In the genomic region with DNA sequence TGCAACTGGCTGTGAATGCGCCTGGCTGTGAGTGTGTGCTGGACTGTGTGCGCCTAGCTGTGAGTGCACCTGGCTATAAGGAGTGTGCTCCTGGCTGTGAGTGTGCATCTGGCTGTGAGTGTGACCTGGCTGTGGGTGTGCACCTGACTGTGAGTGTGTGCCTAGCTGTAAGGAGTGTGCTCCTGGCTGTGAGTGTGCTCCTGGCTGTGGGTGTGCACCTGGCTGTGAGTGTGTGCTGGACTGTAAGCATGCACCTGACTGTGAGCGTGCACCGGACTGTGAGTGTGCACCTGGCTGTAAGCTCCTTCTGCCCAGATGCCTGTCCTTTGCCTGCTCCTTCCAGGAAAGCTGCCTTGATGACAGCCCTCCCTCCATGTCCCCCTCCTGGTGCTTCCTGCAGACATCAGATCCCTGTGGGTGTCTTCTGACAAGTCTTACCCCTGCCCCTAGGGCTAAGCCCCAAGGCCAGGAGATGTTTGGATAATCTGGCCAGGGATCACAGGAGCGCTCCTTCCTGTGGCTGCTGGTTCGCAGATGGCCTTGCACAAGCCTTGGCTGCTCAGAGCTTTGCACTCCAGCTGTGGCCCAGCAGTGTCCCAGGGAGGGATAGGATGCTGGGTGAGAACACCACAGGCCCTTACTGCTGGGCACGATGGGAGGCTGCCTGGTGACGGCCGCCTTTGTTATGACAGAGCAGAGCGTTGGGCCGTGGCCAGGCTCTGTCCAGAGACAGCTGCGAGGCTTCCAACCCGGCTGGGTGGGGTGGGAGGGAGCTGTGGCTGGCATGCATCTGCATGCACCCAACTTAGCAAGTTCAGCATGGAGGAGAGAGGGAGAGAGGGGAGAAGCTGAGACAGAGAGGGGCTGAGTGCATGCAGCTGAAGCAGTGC, we compare ENCODE assay signal across 12 cellular contexts.
DNase-seq lines count a peak whose midpoint lies in the region; ATAC-seq, FAIRE-seq and TF ChIP-seq lines count a peak whose summit lies in the region.
"Had no signal": no experiment of that assay in that cellular context is flagged by ENCODE, and none has a peak within 500 bp of the region (broad histone marks: within the 10 kb centered on the region; RNA-seq: fewer than 3 reads in every experiment).

No MANE protein-coding gene starts in this region.

- H3K27me3 ChIP-seq in colonic mucosa = no peaks in the 10 kb centered on the region

- H3K36me3 ChIP-seq in colonic mucosa = no peaks in the 10 kb centered on the region

- no peaks in the 10 kb centered on the region for H3K4me1 Mint-ChIP-seq in natural killer cell treated with Interleukin-12 subunit alpha and Interleukin-12 subunit beta and Interleukin-15 and Interleukin-18, amount 100 ng/mL, for 72 hours (ENCODE audit: low read depth in 2 of 2)
- H3K4me1 Mint-ChIP-seq in natural killer cell = no peaks in the 10 kb centered on the region
- H3K4me1 Mint-ChIP-seq in stimulated activated naive CD8-positive, alpha-beta T cell treated with anti-CD3 and anti-CD28 coated beads, Interleukin-15, amount 100 ng/mL, for 72 hours = no peaks in the 10 kb centered on the region
- H3K4me1 Mint-ChIP-seq: CD8-positive, alpha-beta memory T cell had no signal

- no peak for TF ChIP-seq POLR2A in H54 (IDR thresholded peaks at IDR 0.05; ENCODE audit: low read depth, low read length)

- ATAC-seq in natural killer cell treated with Interleukin-12 subunit alpha and Interleukin-12 subunit beta and Interleukin-15 and Interleukin-18, amount 100 ng/mL, for 72 hours = no peak
- no peak for ATAC-seq in natural killer cell
- ATAC-seq in HG03378 (IDR thresholded peaks at IDR 0.05; ENCODE audit: unreplicated experiment) = no peak
- ATAC-seq in stimulated activated naive CD8-positive, alpha-beta T cell treated with anti-CD3 and anti-CD28 coated beads, Interleukin-15, amount 100 ng/mL, for 72 hours = no peak
- ATAC-seq in GM19467 (IDR thresholded peaks at IDR 0.05; ENCODE audit: unreplicated experiment) = no peak

- H3K4me3 Mint-ChIP-seq in natural killer cell treated with Interleukin-12 subunit alpha and Interleukin-12 subunit beta and Interleukin-15 and Interleukin-18, amount 100 ng/mL, for 72 hours = no peak overlapping the region
- H3K4me3 Mint-ChIP-seq in natural killer cell = no peak overlapping the region
- no peak overlapping the region for H3K4me3 Mint-ChIP-seq in stimulated activated naive CD8-positive, alpha-beta T cell treated with anti-CD3 and anti-CD28 coated beads, Interleukin-15, amount 100 ng/mL, for 72 hours
- H3K4me3 Mint-ChIP-seq: CD8-positive, alpha-beta memory T cell had no signal

- no peaks in the 10 kb centered on the region for H3K4me1 ChIP-seq in colonic mucosa

- peak; percentile 47 for DNase-seq in natural killer cell treated with Interleukin-12 subunit alpha and Interleukin-12 subunit beta and Interleukin-15 and Interleukin-18, amount 100 ng/mL, for 72 hours (ENCODE audit: low spot score)
- no peak for DNase-seq in natural killer cell
- peak; percentile 38 for DNase-seq in colonic mucosa
- DNase-seq in lung microvascular endothelial cell (ENCODE audit: low read depth in 2 of 2) = peak; percentile 7 to 36
- DNase-seq in stimulated activated naive CD8-positive, alpha-beta T cell treated with anti-CD3 and anti-CD28 coated beads, Interleukin-15, amount 100 ng/mL, for 72 hours = no peak
- no peak for DNase-seq in H54 (ENCODE audit: insufficient read length, low spot score)
- DNase-seq: activated CD4-positive, CD25-positive, alpha-beta regulatory T cell; CD8-positive, alpha-beta memory T cell had no signal

- H3K36me3 Mint-ChIP-seq in natural killer cell treated with Interleukin-12 subunit alpha and Interleukin-12 subunit beta and Interleukin-15 and Interleukin-18, amount 100 ng/mL, for 72 hours = no peaks in the 10 kb centered on the region
- no peaks in the 10 kb centered on the region for H3K36me3 Mint-ChIP-seq in natural killer cell
- H3K36me3 Mint-ChIP-seq: CD8-positive, alpha-beta memory T cell had no signal

- H3K27ac ChIP-seq in colonic mucosa = no peak overlapping the region
- H3K27ac ChIP-seq: epithelial cell of prostate, KMS-11 had no signal

- H3K27me3 Mint-ChIP-seq in natural killer cell treated with Interleukin-12 subunit alpha and Interleukin-12 subunit beta and Interleukin-15 and Interleukin-18, amount 100 ng/mL, for 72 hours = peaks cover 0 to 2% of the 10 kb centered on the region in 2 donors
- H3K27me3 Mint-ChIP-seq in natural killer cell (ENCODE audit: low read depth in 2 of 2) = no peaks in the 10 kb centered on the region
- no peaks in the 10 kb centered on the region for H3K27me3 Mint-ChIP-seq in stimulated activated naive CD8-positive, alpha-beta T cell treated with anti-CD3 and anti-CD28 coated beads, Interleukin-15, amount 100 ng/mL, for 72 hours
- H3K27me3 Mint-ChIP-seq: CD8-positive, alpha-beta memory T cell had no signal

- no peak overlapping the region for H3K4me3 ChIP-seq in colonic mucosa

- no peak for FAIRE-seq in H54 (lab: Jason Lieb, UNC)

- TF ChIP-seq CTCF in natural killer cell (IDR thresholded peaks at IDR 0.05) = no peak
- no peak for TF ChIP-seq CTCF in colonic mucosa (IDR thresholded peaks at IDR 0.05)

- intact Hi-C loops in natural killer cell (cut with micrococcal nuclease) (no loop called here), colonic mucosa (cut with DNase I) (no loop called here)

- H3K9me3 ChIP-seq in colonic mucosa = no peaks in the 10 kb centered on the region

- H3K27ac Mint-ChIP-seq in natural killer cell treated with Interleukin-12 subunit alpha and Interleukin-12 subunit beta and Interleukin-15 and Interleukin-18, amount 100 ng/mL, for 72 hours = no peak overlapping the region
- H3K27ac Mint-ChIP-seq in natural killer cell = no peak overlapping the region
- H3K27ac Mint-ChIP-seq in stimulated activated naive CD8-positive, alpha-beta T cell treated with anti-CD3 and anti-CD28 coated beads, Interleukin-15, amount 100 ng/mL, for 72 hours = no peak overlapping the region
- H3K27ac Mint-ChIP-seq: CD8-positive, alpha-beta memory T cell had no signal

- H3K9me3 Mint-ChIP-seq in natural killer cell treated with Interleukin-12 subunit alpha and Interleukin-12 subunit beta and Interleukin-15 and Interleukin-18, amount 100 ng/mL, for 72 hours = no peaks in the 10 kb centered on the region
- no peaks in the 10 kb centered on the region for H3K9me3 Mint-ChIP-seq in natural killer cell
- no peaks in the 10 kb centered on the region for H3K9me3 Mint-ChIP-seq in stimulated activated naive CD8-positive, alpha-beta T cell treated with anti-CD3 and anti-CD28 coated beads, Interleukin-15, amount 100 ng/mL, for 72 hours
- H3K9me3 Mint-ChIP-seq: CD8-positive, alpha-beta memory T cell had no signal

- no peak overlapping the region for H3K9ac ChIP-seq in colonic mucosa (ENCODE audit: low read depth in 2 of 2, low read length in 2 of 2)
- H3K9ac ChIP-seq: KMS-11 had no signal

Comparison
In these comparisons a context has a peak if more than half of its experiments do, and no peak if none do; other contexts are left out.
1. DNase-seq: peak in natural killer cell treated with Interleukin-12 subunit alpha and Interleukin-12 subunit beta and Interleukin-15 and Interleukin-18, amount 100 ng/mL, for 72 hours (single experiment), colonic mucosa (single experiment) and lung microvascular endothelial cell (2 of 2); none in natural killer cell (single experiment), stimulated activated naive CD8-positive, alpha-beta T cell treated with anti-CD3 and anti-CD28 coated beads, Interleukin-15, amount 100 ng/mL, for 72 hours (0 of 2) and H54 (single experiment).